ENCODE assay signal across 22 cellular contexts in the genomic region with DNA sequence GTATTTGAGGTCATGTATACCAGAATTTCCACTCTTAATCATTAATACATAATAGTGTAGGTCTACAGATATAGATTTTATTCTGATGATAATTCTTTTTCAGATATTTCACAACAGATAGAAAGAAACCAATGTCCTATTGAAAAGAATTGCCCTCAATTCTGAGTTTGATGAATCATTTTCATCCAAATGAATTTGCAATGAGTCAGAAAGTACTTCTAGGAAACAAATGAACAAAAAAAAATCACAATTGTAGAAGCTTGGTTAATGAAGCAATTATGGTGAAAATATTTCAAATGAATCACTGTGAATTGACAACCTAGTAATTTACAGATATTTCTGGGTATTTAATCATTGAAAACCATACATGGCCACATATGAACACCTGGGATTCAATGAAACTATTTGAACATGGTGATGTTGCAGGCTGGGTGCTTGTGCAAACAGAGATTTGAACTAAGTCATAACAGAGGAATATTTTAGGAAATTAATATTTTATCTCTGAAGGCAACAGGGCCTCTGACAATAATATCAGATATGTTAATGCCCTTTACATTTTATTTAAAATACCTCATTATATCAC.
A peak's percentile ranks its signal among the peaks of the same experiment; 100 is the strongest.
DNase-seq lines count a peak whose midpoint lies in the region; ATAC-seq and TF ChIP-seq lines count a peak whose summit lies in the region.
"Had no signal": no experiment of that assay in that cellular context is flagged by ENCODE, and none has a peak within 500 bp of the region (broad histone marks: within the 10 kb centered on the region; RNA-seq: fewer than 3 reads in every experiment).

No MANE protein-coding gene starts in this region.

- no peaks in the 10 kb centered on the region for H3K27me3 ChIP-seq in tibial artery
- H3K27me3 ChIP-seq: BE2C had no signal

- intact Hi-C loops in tibial artery (cut with DNase I; ENCODE audit: low total_unique reads), result no loop called here

- H3K27ac ChIP-seq in tibial artery, result no peak overlapping the region
- H3K27ac ChIP-seq: epithelial cell of prostate, skin epidermis, VCaP had no signal

- no peaks in the 10 kb centered on the region for H3K36me3 Mint-ChIP-seq in stimulated activated effector memory CD8-positive, alpha-beta T cell treated with anti-CD3 and anti-CD28 coated beads, Interleukin-12 subunit alpha, Interleukin-12 subunit beta, amount 100 ng/mL, for 72 hours
- no peaks in the 10 kb centered on the region for H3K36me3 Mint-ChIP-seq in activated T-cell treated with anti-CD3 and anti-CD28 coated beads, Interleukin-2, amount 50 U/mL, for 72 hours (ENCODE audit: insufficient read depth in 2 of 2)
- H3K36me3 Mint-ChIP-seq: memory B cell; naive thymus-derived CD8-positive, alpha-beta T cell had no signal

- no peaks in the 10 kb centered on the region for H3K36me3 ChIP-seq in tibial artery
- H3K36me3 ChIP-seq: BE2C had no signal

- no peaks in the 10 kb centered on the region for H3K4me1 ChIP-seq in tibial artery
- H3K4me1 ChIP-seq: BE2C had no signal

- no peak overlapping the region for H3K27ac Mint-ChIP-seq in stimulated activated effector memory CD8-positive, alpha-beta T cell treated with anti-CD3 and anti-CD28 coated beads, Interleukin-12 subunit alpha, Interleukin-12 subunit beta, amount 100 ng/mL, for 72 hours
- H3K27ac Mint-ChIP-seq in activated T-cell treated with anti-CD3 and anti-CD28 coated beads, Interleukin-2, amount 50 U/mL, for 72 hours, result no peak overlapping the region
- H3K27ac Mint-ChIP-seq: activated CD4-positive, alpha-beta memory T cell treated with anti-CD3 and anti-CD28 coated beads, Interleukin-2, amount 10 ng/mL, durations not matched to agents 7 days and 5 days; activated naive CD4-positive, alpha-beta T cell treated with anti-CD3 and anti-CD28 coated beads for 36 hours; dendritic cell treated with granulocyte-macrophage colony-stimulating factor and Interleukin-4, amounts not matched to agents 40 ng/mL and 50 ng/mL, for 4 days; memory B cell; naive thymus-derived CD8-positive, alpha-beta T cell; T-helper 1 cell treated with Interleukin-12 subunit alpha and Interleukin-12 subunit beta and Interleukin-4 antibody, amounts not matched to agents 30 μg/mL and 1 μg/mL, for 36 hours had no signal

- ATAC-seq in stimulated activated effector memory CD8-positive, alpha-beta T cell treated with anti-CD3 and anti-CD28 coated beads, Interleukin-12 subunit alpha, Interleukin-12 subunit beta, amount 100 ng/mL, for 72 hours, result peak; percentile 16
- no peak for ATAC-seq in activated T-cell treated with anti-CD3 and anti-CD28 coated beads, Interleukin-2, amount 50 U/mL, for 72 hours (replicated peaks in 1 of 2)
- ATAC-seq in GM19035 (IDR thresholded peaks at IDR 0.05; ENCODE audit: unreplicated experiment), result no peak
- ATAC-seq: naive thymus-derived CD8-positive, alpha-beta T cell had no signal

- DNase-seq in HCEC 1CT (peak; percentile 71), RKO (ENCODE audit: low spot score) (peak; percentile 42), fibroblast of gingiva (ENCODE audit: low read depth) (peak; percentile 28), tibial artery (no peak)
- no peak for DNase-seq in stimulated activated effector memory CD8-positive, alpha-beta T cell treated with anti-CD3 and anti-CD28 coated beads, Interleukin-12 subunit alpha, Interleukin-12 subunit beta, amount 100 ng/mL, for 72 hours (ENCODE audit: low spot score in 2 of 2)
- DNase-seq in activated T-cell treated with anti-CD3 and anti-CD28 coated beads, Interleukin-2, amount 50 U/mL, for 72 hours, result no peak
- DNase-seq: activated CD4-positive, alpha-beta memory T cell treated with anti-CD3 and anti-CD28 coated beads, Interleukin-2, amount 10 ng/mL, durations not matched to agents 7 days and 5 days; activated naive CD4-positive, alpha-beta T cell treated with anti-CD3 and anti-CD28 coated beads for 36 hours; activated T-cell treated with anti-CD3 and anti-CD28 coated beads, Interleukin-2, amount 50 U/mL, for 1 hour; BE2C; GDM1; naive thymus-derived CD8-positive, alpha-beta T cell; NCI-H2029 treated with DMSO at 0.1 percent for 48 hours; SIG-M5; stimulated activated CD8-positive, alpha-beta memory T cell treated with anti-CD3 and anti-CD28 coated beads, Interleukin-4, amount 100 ng/mL, for 48 hours had no signal

- no peak overlapping the region for H3K4me3 Mint-ChIP-seq in stimulated activated effector memory CD8-positive, alpha-beta T cell treated with anti-CD3 and anti-CD28 coated beads, Interleukin-12 subunit alpha, Interleukin-12 subunit beta, amount 100 ng/mL, for 72 hours
- H3K4me3 Mint-ChIP-seq in activated T-cell treated with anti-CD3 and anti-CD28 coated beads, Interleukin-2, amount 50 U/mL, for 72 hours, result no peak overlapping the region
- H3K4me3 Mint-ChIP-seq: activated CD4-positive, alpha-beta memory T cell treated with anti-CD3 and anti-CD28 coated beads, Interleukin-2, amount 10 ng/mL, durations not matched to agents 7 days and 5 days; activated naive CD4-positive, alpha-beta T cell treated with anti-CD3 and anti-CD28 coated beads for 36 hours; dendritic cell treated with granulocyte-macrophage colony-stimulating factor and Interleukin-4, amounts not matched to agents 40 ng/mL and 50 ng/mL, for 4 days; memory B cell; naive thymus-derived CD8-positive, alpha-beta T cell; T-helper 1 cell treated with Interleukin-12 subunit alpha and Interleukin-12 subunit beta and Interleukin-4 antibody, amounts not matched to agents 30 μg/mL and 1 μg/mL, for 36 hours had no signal

- no peak overlapping the region for H3K4me3 ChIP-seq in tibial artery
- H3K4me3 ChIP-seq: skin epidermis had no signal

- H3K9me3 Mint-ChIP-seq in stimulated activated effector memory CD8-positive, alpha-beta T cell treated with anti-CD3 and anti-CD28 coated beads, Interleukin-12 subunit alpha, Interleukin-12 subunit beta, amount 100 ng/mL, for 72 hours, result peaks cover 4% of the 10 kb centered on the region
- peaks cover 2% of the 10 kb centered on the region in 2 donors for H3K9me3 Mint-ChIP-seq in activated T-cell treated with anti-CD3 and anti-CD28 coated beads, Interleukin-2, amount 50 U/mL, for 72 hours
- H3K9me3 Mint-ChIP-seq: memory B cell; naive thymus-derived CD8-positive, alpha-beta T cell; T-helper 1 cell treated with Interleukin-12 subunit alpha and Interleukin-12 subunit beta and Interleukin-4 antibody, amounts not matched to agents 30 μg/mL and 1 μg/mL, for 36 hours had no signal

- H3K9me3 ChIP-seq in tibial artery, result no peaks in the 10 kb centered on the region
- H3K9me3 ChIP-seq: BE2C had no signal

- TF ChIP-seq CTCF in tibial artery (IDR thresholded peaks at IDR 0.05), result no peak

- H3K4me1 Mint-ChIP-seq in stimulated activated effector memory CD8-positive, alpha-beta T cell treated with anti-CD3 and anti-CD28 coated beads, Interleukin-12 subunit alpha, Interleukin-12 subunit beta, amount 100 ng/mL, for 72 hours, result no peaks in the 10 kb centered on the region
- H3K4me1 Mint-ChIP-seq in activated T-cell treated with anti-CD3 and anti-CD28 coated beads, Interleukin-2, amount 50 U/mL, for 72 hours (ENCODE audit: low read depth), result no peaks in the 10 kb centered on the region
- H3K4me1 Mint-ChIP-seq: activated CD4-positive, alpha-beta memory T cell treated with anti-CD3 and anti-CD28 coated beads, Interleukin-2, amount 10 ng/mL, durations not matched to agents 7 days and 5 days; memory B cell; naive thymus-derived CD8-positive, alpha-beta T cell had no signal

- no peaks in the 10 kb centered on the region for H3K27me3 Mint-ChIP-seq in activated T-cell treated with anti-CD3 and anti-CD28 coated beads, Interleukin-2, amount 50 U/mL, for 72 hours (ENCODE audit: low read depth)
- H3K27me3 Mint-ChIP-seq: activated CD4-positive, alpha-beta memory T cell treated with anti-CD3 and anti-CD28 coated beads, Interleukin-2, amount 10 ng/mL, durations not matched to agents 7 days and 5 days; dendritic cell treated with granulocyte-macrophage colony-stimulating factor and Interleukin-4, amounts not matched to agents 40 ng/mL and 50 ng/mL, for 4 days; memory B cell; naive thymus-derived CD8-positive, alpha-beta T cell had no signal

Comparison
In these comparisons a context has a peak if more than half of its experiments do, and no peak if none do; other contexts are left out.
1. DNase-seq: peak in HCEC 1CT (single experiment), RKO (single experiment) and fibroblast of gingiva (single experiment); none in stimulated activated effector memory CD8-positive, alpha-beta T cell treated with anti-CD3 and anti-CD28 coated beads, Interleukin-12 subunit alpha, Interleukin-12 subunit beta, amount 100 ng/mL, for 72 hours (0 of 2), activated T-cell treated with anti-CD3 and anti-CD28 coated beads, Interleukin-2, amount 50 U/mL, for 72 hours (0 of 2) and tibial artery (0 of 2).